In the genomic region with DNA sequence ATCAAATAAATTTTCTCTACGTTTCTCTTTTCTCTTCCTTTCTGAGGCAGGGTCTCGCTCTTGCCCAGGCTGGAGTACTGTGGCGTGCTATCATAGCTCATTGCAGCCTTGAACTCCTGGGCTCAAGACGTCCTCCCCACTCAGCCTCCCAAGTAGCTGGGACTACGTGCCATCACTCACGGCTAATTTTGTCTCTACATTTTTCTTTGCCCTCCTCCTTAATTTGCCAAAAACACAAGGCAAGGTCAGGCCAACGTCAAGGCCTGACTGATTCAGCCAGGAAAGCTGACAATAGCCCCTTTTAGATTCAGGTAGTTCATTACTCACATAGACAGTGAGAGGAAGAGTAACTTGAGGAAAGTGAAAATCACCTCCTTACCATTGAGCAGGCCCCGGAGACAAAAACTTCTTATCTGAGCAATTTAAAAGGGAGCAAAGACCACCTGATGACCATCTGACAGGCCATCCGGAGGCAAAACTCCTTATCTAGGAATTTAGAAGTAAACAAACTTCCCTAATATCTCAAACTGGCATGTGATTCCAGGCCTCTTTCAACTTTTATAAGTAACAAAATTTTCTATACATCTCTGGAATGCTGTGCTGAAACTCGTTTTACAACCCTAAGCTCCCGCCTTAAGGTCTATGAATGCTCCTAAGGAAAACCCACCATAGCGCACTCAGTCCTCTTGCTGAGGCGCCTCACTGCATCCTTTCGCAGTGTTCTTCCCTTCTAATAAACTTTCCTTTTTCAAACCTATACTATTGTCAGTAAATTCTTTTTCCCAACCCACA, we compare ENCODE assay signal across 27 cellular contexts.
"Had no signal": no experiment of that assay in that cellular context is flagged by ENCODE, and none has a peak within 500 bp of the region (broad histone marks: within the 10 kb centered on the region; RNA-seq: fewer than 3 reads in every experiment).

No MANE protein-coding gene starts in this region.

- H3K9me3 ChIP-seq: esophagus squamous epithelium, heart right ventricle, lower lobe of right lung, mucosa of descending colon, neutrophil, pancreas, right lobe of liver, suprapubic skin, transverse colon had no signal

- H3K27ac Mint-ChIP-seq: effector memory CD8-positive, alpha-beta T cell; immature natural killer cell; naive B cell; natural killer cell treated with Interleukin-12 subunit alpha and Interleukin-12 subunit beta and Interleukin-15 and Interleukin-18, amount 100 ng/mL, for 72 hours; stimulated activated naive CD8-positive, alpha-beta T cell treated with anti-CD3 and anti-CD28 coated beads, Interleukin-15, amount 100 ng/mL, for 72 hours had no signal

- DNase-seq: cortex of kidney; effector memory CD8-positive, alpha-beta T cell; erythroblast; esophagus squamous epithelium; foreskin melanocyte; glutamatergic neuron; heart right ventricle; hypothalamus; immature natural killer cell; left ventricle myocardium superior; lower lobe of right lung; mucosa of descending colon; naive B cell; pancreas; stimulated activated CD4-positive, alpha-beta T cell treated with anti-CD3 and anti-CD28 coated beads, Interleukin-12 subunit alpha, Interleukin-12 subunit beta, amount 100 ng/mL, for 4 hours; stimulated activated CD4-positive, alpha-beta T cell treated with anti-CD3 and anti-CD28 coated beads, Interleukin-1b, Interleukin-23, amount 100 ng/mL, for 48 hours; stimulated activated CD4-positive, alpha-beta T cell treated with anti-CD3 and anti-CD28 coated beads, Interleukin-4, amount 100 ng/mL, for 1 hour; stimulated activated CD8-positive, alpha-beta memory T cell treated with anti-CD3 and anti-CD28 coated beads, Interleukin-4, amount 100 ng/mL, for 48 hours; stimulated activated naive CD4-positive, alpha-beta T cell; stimulated activated naive CD8-positive, alpha-beta T cell treated with anti-CD3 and anti-CD28 coated beads, Interleukin-15, amount 100 ng/mL, for 72 hours; transverse colon had no signal

- H3K27ac ChIP-seq: esophagus squamous epithelium, heart right ventricle, lower lobe of right lung, neutrophil, pancreas, right lobe of liver, suprapubic skin, transverse colon had no signal

- H3K4me1 Mint-ChIP-seq: immature natural killer cell; naive B cell; neural crest cell; stimulated activated naive CD8-positive, alpha-beta T cell treated with anti-CD3 and anti-CD28 coated beads, Interleukin-15, amount 100 ng/mL, for 72 hours had no signal

- H3K4me2 ChIP-seq: smooth muscle cell had no signal

- H3K9me3 Mint-ChIP-seq: effector memory CD8-positive, alpha-beta T cell; immature natural killer cell; natural killer cell treated with Interleukin-12 subunit alpha and Interleukin-12 subunit beta and Interleukin-15 and Interleukin-18, amount 100 ng/mL, for 72 hours; neural crest cell; stimulated activated naive CD8-positive, alpha-beta T cell treated with anti-CD3 and anti-CD28 coated beads, Interleukin-15, amount 100 ng/mL, for 72 hours had no signal

- H3K27me3 ChIP-seq: neutrophil, pancreas, right lobe of liver, suprapubic skin, transverse colon had no signal

- H3K36me3 ChIP-seq: esophagus squamous epithelium, heart right ventricle, lower lobe of right lung, pancreas, right lobe of liver, suprapubic skin, transverse colon had no signal

- H3K4me1 ChIP-seq: esophagus squamous epithelium, heart right ventricle, lower lobe of right lung, suprapubic skin had no signal

- H3K4me3 Mint-ChIP-seq: effector memory CD8-positive, alpha-beta T cell; immature natural killer cell; naive B cell; natural killer cell treated with Interleukin-12 subunit alpha and Interleukin-12 subunit beta and Interleukin-15 and Interleukin-18, amount 100 ng/mL, for 72 hours; neural crest cell; stimulated activated naive CD8-positive, alpha-beta T cell treated with anti-CD3 and anti-CD28 coated beads, Interleukin-15, amount 100 ng/mL, for 72 hours had no signal

- H3K36me3 Mint-ChIP-seq: immature natural killer cell; naive B cell; natural killer cell treated with Interleukin-12 subunit alpha and Interleukin-12 subunit beta and Interleukin-15 and Interleukin-18, amount 100 ng/mL, for 72 hours had no signal

- ATAC-seq: effector memory CD8-positive, alpha-beta T cell; heart right ventricle; left ventricle myocardium superior; lower lobe of right lung; mucosa of descending colon; natural killer cell treated with Interleukin-12 subunit alpha and Interleukin-12 subunit beta and Interleukin-15 and Interleukin-18, amount 100 ng/mL, for 72 hours; pancreas; right lobe of liver; stimulated activated naive CD8-positive, alpha-beta T cell treated with anti-CD3 and anti-CD28 coated beads, Interleukin-15, amount 100 ng/mL, for 72 hours had no signal

- H3K4me3 ChIP-seq: esophagus squamous epithelium, heart right ventricle, lower lobe of right lung, mucosa of descending colon, pancreas, right lobe of liver, smooth muscle cell, suprapubic skin, transverse colon had no signal
